ENCODE assay signal across 35 cellular contexts in the genomic region with DNA sequence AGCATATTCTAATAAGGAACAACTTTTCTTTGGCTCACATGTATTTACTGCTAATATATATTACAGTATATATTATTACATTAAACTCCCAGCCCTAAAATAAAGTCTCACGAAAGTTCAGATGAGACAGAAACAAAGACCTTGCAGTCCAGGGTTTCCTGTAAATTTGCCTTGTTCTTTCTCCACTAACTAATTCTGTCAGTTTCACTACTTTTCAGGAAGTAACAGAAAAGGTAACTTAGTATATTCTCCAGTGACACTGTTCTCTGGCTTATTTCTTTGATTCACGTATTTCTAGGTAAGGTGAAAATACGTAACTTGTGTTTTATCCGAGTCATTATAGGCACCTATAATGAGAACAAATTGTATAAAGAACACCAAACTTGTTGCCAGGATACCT.
"Had no signal": no experiment of that assay in that cellular context is flagged by ENCODE, and none has a peak within 500 bp of the region (broad histone marks: within the 10 kb centered on the region; RNA-seq: fewer than 3 reads in every experiment).

No MANE protein-coding gene starts in this region.

- H3K4me3 Mint-ChIP-seq: activated B cell treated with CpG ODN at 0.5 μM for 24 hours; activated naive CD4-positive, alpha-beta T cell treated with anti-CD3 and anti-CD28 coated beads, Interleukin-2, amount 10 ng/mL, durations not matched to agents 7 days and 5 days; activated naive CD8-positive, alpha-beta T cell treated with anti-CD3 and anti-CD28 coated beads, Interleukin-2, amount 10 ng/mL, durations not matched to agents 7 days and 5 days; activated T-cell treated with anti-CD3 and anti-CD28 coated beads, Interleukin-2, amount 50 U/mL, for 72 hours; brain; effector memory CD8-positive, alpha-beta T cell; mesothelial cell of epicardium; naive B cell; nephron progenitor cell; stimulated activated memory B cell treated with anti-CD40 and anti-IgM and Interleukin-4, amounts not matched to agents 10 μg/mL and 1 μg/mL and 100 μg/mL, for 72 hours; stimulated activated naive CD8-positive, alpha-beta T cell treated with anti-CD3 and anti-CD28 coated beads, Interleukin-15, amount 100 ng/mL, for 72 hours; type B pancreatic cell had no signal

- H3K9me3 ChIP-seq: ascending aorta, gastroesophageal sphincter, ovary, prostate gland, sigmoid colon, uterus had no signal

- H3K4me3 ChIP-seq: ascending aorta, cardiac muscle cell, coronary artery, dorsolateral prefrontal cortex, gastroesophageal sphincter, hepatocyte, ovary, prostate gland, sigmoid colon, uterus had no signal

- H3K27me3 ChIP-seq: ascending aorta, cardiac muscle cell, dorsolateral prefrontal cortex, gastroesophageal sphincter, hepatocyte, ovary, sigmoid colon, uterus had no signal

- DNase-seq: activated B cell treated with CpG ODN at 0.5 μM for 24 hours; activated CD4-positive, alpha-beta T cell treated with anti-CD3 and anti-CD28 coated beads, Interleukin-2, amount 50 U/mL, for 4 hours; activated effector memory CD4-positive, alpha-beta T cell treated with anti-CD3 and anti-CD28 coated beads, Interleukin-2, amount 50 U/mL, for 16 hours; activated naive CD4-positive, alpha-beta T cell treated with anti-CD3 and anti-CD28 coated beads, Interleukin-2, amount 10 ng/mL, durations not matched to agents 7 days and 5 days; activated naive CD8-positive, alpha-beta T cell treated with anti-CD3 and anti-CD28 coated beads, Interleukin-2, amount 10 ng/mL, durations not matched to agents 7 days and 5 days; activated T-cell treated with anti-CD3 and anti-CD28 coated beads for 4 hours; activated T-cell treated with anti-CD3 and anti-CD28 coated beads, Interleukin-2, amount 50 U/mL, for 72 hours; dorsolateral prefrontal cortex; effector memory CD8-positive, alpha-beta T cell; left cardiac atrium; mammary epithelial cell; naive B cell; nephron progenitor cell; ovary; retina; sigmoid colon; small intestine; stimulated activated CD4-positive, alpha-beta T cell treated with anti-CD3 and anti-CD28 coated beads, Interleukin-1b, Interleukin-23, amount 100 ng/mL, for 48 hours; stimulated activated CD4-positive, alpha-beta T cell treated with anti-CD3 and anti-CD28 coated beads, Interleukin-4, amount 100 ng/mL, for 4 hours; stimulated activated CD8-positive, alpha-beta memory T cell treated with anti-CD3 and anti-CD28 coated beads, Interleukin-4, amount 100 ng/mL, for 48 hours; stimulated activated naive CD8-positive, alpha-beta T cell treated with anti-CD3 and anti-CD28 coated beads, Interleukin-15, amount 100 ng/mL, for 72 hours; substantia nigra; uterus had no signal

- H3K27me3 Mint-ChIP-seq: activated B cell treated with CpG ODN at 0.5 μM for 24 hours; activated naive CD4-positive, alpha-beta T cell treated with anti-CD3 and anti-CD28 coated beads, Interleukin-2, amount 10 ng/mL, durations not matched to agents 7 days and 5 days; activated naive CD8-positive, alpha-beta T cell treated with anti-CD3 and anti-CD28 coated beads, Interleukin-2, amount 10 ng/mL, durations not matched to agents 7 days and 5 days; brain; effector memory CD8-positive, alpha-beta T cell; naive B cell; stimulated activated memory B cell treated with anti-CD40 and anti-IgM and Interleukin-4, amounts not matched to agents 10 μg/mL and 1 μg/mL and 100 μg/mL, for 72 hours; stimulated activated naive CD8-positive, alpha-beta T cell treated with anti-CD3 and anti-CD28 coated beads, Interleukin-15, amount 100 ng/mL, for 72 hours; type B pancreatic cell had no signal

- H3K4me1 ChIP-seq: ascending aorta, prostate gland, uterus had no signal

- H3K27ac Mint-ChIP-seq: activated B cell treated with CpG ODN at 0.5 μM for 24 hours; activated naive CD4-positive, alpha-beta T cell treated with anti-CD3 and anti-CD28 coated beads, Interleukin-2, amount 10 ng/mL, durations not matched to agents 7 days and 5 days; activated naive CD8-positive, alpha-beta T cell treated with anti-CD3 and anti-CD28 coated beads, Interleukin-2, amount 10 ng/mL, durations not matched to agents 7 days and 5 days; activated T-cell treated with anti-CD3 and anti-CD28 coated beads, Interleukin-2, amount 50 U/mL, for 72 hours; stimulated activated memory B cell treated with anti-CD40 and anti-IgM and Interleukin-4, amounts not matched to agents 10 μg/mL and 1 μg/mL and 100 μg/mL, for 72 hours; type B pancreatic cell had no signal

- H3K27ac ChIP-seq: ascending aorta, coronary artery, dorsolateral prefrontal cortex, gastroesophageal sphincter, hepatocyte, ovary, prostate gland, sigmoid colon, uterus had no signal

- H3K9me3 Mint-ChIP-seq: effector memory CD8-positive, alpha-beta T cell had no signal

- FAIRE-seq: endothelial cell of umbilical vein, keratinocyte, small intestine had no signal

- H3K36me3 ChIP-seq: cardiac muscle cell, gastroesophageal sphincter, ovary, prostate gland, sigmoid colon, uterus had no signal

- H2AFZ ChIP-seq: hepatocyte had no signal

- ATAC-seq: activated T-cell treated with anti-CD3 and anti-CD28 coated beads, Interleukin-2, amount 50 U/mL, for 72 hours; effector memory CD8-positive, alpha-beta T cell; gastroesophageal sphincter; left cardiac atrium; stimulated activated memory B cell treated with anti-CD40 and anti-IgM and Interleukin-4, amounts not matched to agents 10 μg/mL and 1 μg/mL and 100 μg/mL, for 72 hours; stimulated activated naive CD8-positive, alpha-beta T cell treated with anti-CD3 and anti-CD28 coated beads, Interleukin-15, amount 100 ng/mL, for 72 hours had no signal
